ENCODE assay signal across 16 cellular contexts in genomic region chr6:149061933-149062332, GRCh38.
"Had no signal": no experiment of that assay in that cellular context is flagged by ENCODE, and none has a peak within 500 bp of the region (broad histone marks: within the 10 kb centered on the region; RNA-seq: fewer than 3 reads in every experiment).

No MANE protein-coding gene starts in this region.

- H3K36me3 Mint-ChIP-seq: naive B cell had no signal

- H3K4me3 ChIP-seq: gastroesophageal sphincter had no signal

- H3K27me3 Mint-ChIP-seq: activated CD4-positive, alpha-beta memory T cell treated with anti-CD3 and anti-CD28 coated beads, Interleukin-2, amount 10 ng/mL, durations not matched to agents 7 days and 5 days; activated CD4-positive, alpha-beta T cell treated with anti-CD3 and anti-CD28 coated beads for 36 hours; effector memory CD8-positive, alpha-beta T cell; naive B cell had no signal

- DNase-seq: activated CD4-positive, alpha-beta memory T cell treated with anti-CD3 and anti-CD28 coated beads, Interleukin-2, amount 10 ng/mL, durations not matched to agents 7 days and 5 days; activated CD4-positive, alpha-beta T cell treated with anti-CD3 and anti-CD28 coated beads for 36 hours; activated CD8-positive, alpha-beta memory T cell treated with anti-CD3 and anti-CD28 coated beads, Interleukin-2, amount 50 U/mL, for 4 hours; activated naive CD4-positive, alpha-beta T cell treated with Interleukin-2 at 50 U/mL for 16 hours; caudate nucleus; effector memory CD8-positive, alpha-beta T cell; naive B cell; posterior cingulate gyrus; right cardiac atrium; stimulated activated CD4-positive, alpha-beta T cell treated with anti-CD3 and anti-CD28 coated beads, Interleukin-2, amount 100 ng/mL, for 24 hours; stimulated activated naive CD4-positive, alpha-beta T cell; trophoblast cell had no signal

- H3K36me3 ChIP-seq: gastroesophageal sphincter, neutrophil had no signal

- ATAC-seq: activated CD4-positive, alpha-beta T cell treated with anti-CD3 and anti-CD28 coated beads for 36 hours; effector memory CD8-positive, alpha-beta T cell; gastroesophageal sphincter had no signal

- H3K9me3 ChIP-seq: gastroesophageal sphincter, neutrophil had no signal

- H3K27ac Mint-ChIP-seq: dendritic cell treated with granulocyte-macrophage colony-stimulating factor and Interleukin-4, amounts not matched to agents 40 ng/mL and 50 ng/mL, for 4 days had no signal

- H3K4me3 Mint-ChIP-seq: activated CD4-positive, alpha-beta T cell treated with anti-CD3 and anti-CD28 coated beads for 36 hours; activated T-helper 1 cell treated with anti-CD3 and anti-CD28 coated beads, Interleukin-12 subunit alpha, Interleukin-12 subunit beta, Interleukin-2, Interleukin-4 antibody, amounts not matched to agents 30 ng/mL and 10 ng/mL and 1 ng/mL, durations not matched to agents 14 hours and 24 hours and 36 hours; dendritic cell treated with granulocyte-macrophage colony-stimulating factor and Interleukin-4, amounts not matched to agents 40 ng/mL and 50 ng/mL, for 4 days; naive B cell had no signal

- H3K9me3 Mint-ChIP-seq: activated CD4-positive, alpha-beta memory T cell treated with anti-CD3 and anti-CD28 coated beads, Interleukin-2, amount 10 ng/mL, durations not matched to agents 7 days and 5 days; activated T-helper 1 cell treated with anti-CD3 and anti-CD28 coated beads, Interleukin-12 subunit alpha, Interleukin-12 subunit beta, Interleukin-2, Interleukin-4 antibody, amounts not matched to agents 30 ng/mL and 10 ng/mL and 1 ng/mL, durations not matched to agents 14 hours and 24 hours and 36 hours; dendritic cell treated with granulocyte-macrophage colony-stimulating factor and Interleukin-4, amounts not matched to agents 40 ng/mL and 50 ng/mL, for 4 days; effector memory CD8-positive, alpha-beta T cell; naive B cell had no signal

- H3K27ac ChIP-seq: gastroesophageal sphincter, neutrophil had no signal

- H3K27me3 ChIP-seq: gastroesophageal sphincter had no signal
